ENCODE assay signal across 10 cellular contexts in genomic region chrX:12236156-12236555, GRCh38.
"Had no signal": no experiment of that assay in that cellular context is flagged by ENCODE, and none has a peak within 500 bp of the region (broad histone marks: within the 10 kb centered on the region; RNA-seq: fewer than 3 reads in every experiment).

No MANE protein-coding gene starts in this region.

- H3K27ac Mint-ChIP-seq: IgD-negative memory B cell had no signal

- ATAC-seq: HepG2, K562 had no signal

- H3K4me3 ChIP-seq: K562 had no signal

- H3K27ac ChIP-seq: HL-60, KMS-11 had no signal

- H3K4me2 ChIP-seq: KMS-11 had no signal

- FAIRE-seq: HepG2, HTR-8/SVneo, K562 had no signal

- H3K4me3 Mint-ChIP-seq: IgD-negative memory B cell had no signal

- H3K36me3 Mint-ChIP-seq: IgD-negative memory B cell had no signal

- DNase-seq: IMR-90, Karpas-422, KBM-7, KG1 had no signal
